In genomic region chr14:52961060-52961639, GRCh38 we compare ENCODE assay signal across 8 cellular contexts. TPM values are rescaled to one million over a fixed set of nuclear protein-coding genes. Genes with fewer than 3 reads are reported as not detected.
DNase-seq lines count a peak whose midpoint lies in the region; ATAC-seq and TF ChIP-seq lines count a peak whose summit lies in the region.

No MANE protein-coding gene starts in this region.

- no peak overlapping the region for H3K27ac Mint-ChIP-seq in osteocyte (ENCODE audit: unreplicated experiment)

- H3K27me3 Mint-ChIP-seq in osteocyte (ENCODE audit: unreplicated experiment), result no peaks in the 10 kb centered on the region

- no peak overlapping the region for H3K4me3 ChIP-seq in fibroblast of pulmonary artery (replicated peaks; ENCODE audit: low read depth, low read length)

- DNase-seq in EL (peak; percentile 70), NCI-H82 treated with DMSO at 0.1 percent for 48 hours (lab: John Stamatoyannopoulos, UW; ENCODE audit: unreplicated experiment) (peak; percentile 69), activated T-cell treated with anti-CD3 and anti-CD28 coated beads for 24 hours (ENCODE audit: low read depth) (peak; percentile 32), fibroblast of pulmonary artery (ENCODE audit: low read depth) (peak; percentile 84), osteocyte (ENCODE audit: extremely low spot score, unreplicated experiment) (no peak), GF-D8 (lab: John Stamatoyannopoulos, UW) (no peak)

- H3K36me3 Mint-ChIP-seq in osteocyte (ENCODE audit: unreplicated experiment), result no peaks in the 10 kb centered on the region

- peaks cover 11% of the 10 kb centered on the region for H3K4me1 Mint-ChIP-seq in osteocyte (ENCODE audit: unreplicated experiment)

- H3K4me3 Mint-ChIP-seq in osteocyte (ENCODE audit: unreplicated experiment), result no peak overlapping the region

- H3K9me3 Mint-ChIP-seq in osteocyte (ENCODE audit: unreplicated experiment), result no peaks in the 10 kb centered on the region

- TF ChIP-seq CTCF in fibroblast of pulmonary artery (IDR thresholded peaks at IDR 0.05; ENCODE audit: low read length, missing control alignments) (peak; percentile 79), osteocyte (IDR thresholded peaks at IDR 0.05) (peak; percentile 74)

- peak; percentile 53 for ATAC-seq in HG03159 (IDR thresholded peaks at IDR 0.05; ENCODE audit: unreplicated experiment)
- no peak for ATAC-seq in GM21515 (IDR thresholded peaks at IDR 0.05; ENCODE audit: unreplicated experiment)

RNA-seq across cellular contexts. Expression of gene FERMT2, which starts 10.3 kb away (rescaled TPM):
- 302 and 304 TPM in 2 replicates for total RNA-seq in osteocyte

Comparison
In these comparisons a context has a peak if more than half of its experiments do, and no peak if none do; other contexts are left out.
1. DNase-seq: peak in EL (single experiment), NCI-H82 treated with DMSO at 0.1 percent for 48 hours (single experiment), activated T-cell treated with anti-CD3 and anti-CD28 coated beads for 24 hours (single experiment) and fibroblast of pulmonary artery (single experiment); none in osteocyte (single experiment) and GF-D8 (single experiment).